ENCODE assay signal across 17 cellular contexts in genomic region chr17:43011728-43012472, GRCh38. TPM values are rescaled to one million over a fixed set of nuclear protein-coding genes. Genes with fewer than 3 reads are reported as not detected.
DNase-seq lines count a peak whose midpoint lies in the region; ATAC-seq and TF ChIP-seq lines count a peak whose summit lies in the region.
"Had no signal": no experiment of that assay in that cellular context is flagged by ENCODE, and none has a peak within 500 bp of the region (broad histone marks: within the 10 kb centered on the region; RNA-seq: fewer than 3 reads in every experiment).

No MANE protein-coding gene starts in this region.

- H3K9me3 ChIP-seq in endodermal cell (ENCODE audit: control insufficient read depth, low read length) (no peaks in the 10 kb centered on the region), mesenchymal stem cell (ENCODE audit: control insufficient read depth, low read length) (no peaks in the 10 kb centered on the region), tibial nerve (no peaks in the 10 kb centered on the region), uterus (no peaks in the 10 kb centered on the region)
- H3K9me3 ChIP-seq: thoracic aorta had no signal

- intact Hi-C loops in activated CD8-positive, alpha-beta T cell treated with anti-CD3 and anti-CD28 coated beads for 36 hours (cut with micrococcal nuclease): loop anchor here (10.0 kb wide), 1 partner anchor 203 kb away; the partner anchor contains the start of gene TMEM106A
- intact Hi-C loops in uterus (cut with DNase I; ENCODE audit: low total_unique reads): no loop called here

- TF ChIP-seq EP300 in tibial nerve (IDR thresholded peaks at IDR 0.05): peak in 1 of 2 donors; percentile 8

- H3K36me3 Mint-ChIP-seq in activated CD8-positive, alpha-beta T cell treated with anti-CD3 and anti-CD28 coated beads, Interleukin-2, amount 10 ng/mL, durations not matched to agents 7 days and 5 days (ENCODE audit: low read depth): peaks cover 46% of the 10 kb centered on the region
- H3K36me3 Mint-ChIP-seq in activated CD8-positive, alpha-beta T cell treated with anti-CD3 and anti-CD28 coated beads for 36 hours (ENCODE audit: low read depth): peaks cover 6% of the 10 kb centered on the region
- peaks cover 24% of the 10 kb centered on the region for H3K36me3 Mint-ChIP-seq in endodermal cell (ENCODE audit: low read depth)

- no peak overlapping the region for H2AK5ac ChIP-seq in mesenchymal stem cell (ENCODE audit: low read length, severe bottlenecking)

- no peak overlapping the region for H2BK15ac ChIP-seq in mesenchymal stem cell (ENCODE audit: low read depth, poor library complexity, severe bottlenecking)

- TF ChIP-seq CTCF in activated CD8-positive, alpha-beta T cell treated with anti-CD3 and anti-CD28 coated beads for 36 hours (IDR thresholded peaks at IDR 0.05): no peak
- TF ChIP-seq CTCF in endodermal cell (conservative IDR thresholded peaks at IDR 0.05) (no peak), tibial nerve (IDR thresholded peaks at IDR 0.05) (no peak), uterus (IDR thresholded peaks at IDR 0.05) (no peak)

- POLR2A ChIA-PET in activated CD8-positive, alpha-beta T cell treated with anti-CD3 and anti-CD28 coated beads, Interleukin-2, amount 10 ng/mL, durations not matched to agents 7 days and 5 days (lab: Charles Lee): interaction anchor here (0.6 to 2.2 kb wide), 5 partner anchors 12 to 900 kb away, joined by 3 to 14 read pairs (median 3); partner anchors contain the start of genes RPL27 and TMEM106A
- POLR2A ChIA-PET in activated CD8-positive, alpha-beta T cell treated with anti-CD3 and anti-CD28 coated beads for 36 hours (lab: Charles Lee): interaction anchor here (1.3 to 6.4 kb wide), 5 partner anchors 10 to 18 kb away, joined by 3 to 36 read pairs (median 10); partner anchors contain the start of genes RND2, RPL27 and VAT1

- H3K4me3 Mint-ChIP-seq in activated CD8-positive, alpha-beta T cell treated with anti-CD3 and anti-CD28 coated beads, Interleukin-2, amount 10 ng/mL, durations not matched to agents 7 days and 5 days: no peak overlapping the region
- no peak overlapping the region for H3K4me3 Mint-ChIP-seq in activated CD8-positive, alpha-beta T cell treated with anti-CD3 and anti-CD28 coated beads for 36 hours
- H3K4me3 Mint-ChIP-seq in endodermal cell: no peak overlapping the region
- H3K4me3 Mint-ChIP-seq: activated CD4-positive, alpha-beta T cell treated with anti-CD3 and anti-CD28 coated beads, Interleukin-2, amount 10 ng/mL, durations not matched to agents 24 days and 14 days; HFFc6 had no signal

- 92 to 94% methylated on average over 14 to 15 of the region's 15 CpGs for WGBS in endodermal cell (ENCODE audit: insufficient coverage in 1 of 2, insufficient read length in 1 of 2), 2 experiments
- 81% methylated on average over 15 of the region's 15 CpGs for WGBS in mesenchymal stem cell
- 51 to 56% methylated on average over 15 of the region's 15 CpGs for WGBS in tibial nerve, 2 donors

- peaks cover 23% of the 10 kb centered on the region for H3K4me1 Mint-ChIP-seq in activated CD8-positive, alpha-beta T cell treated with anti-CD3 and anti-CD28 coated beads, Interleukin-2, amount 10 ng/mL, durations not matched to agents 7 days and 5 days (ENCODE audit: low read depth)
- H3K4me1 Mint-ChIP-seq in activated CD8-positive, alpha-beta T cell treated with anti-CD3 and anti-CD28 coated beads for 36 hours (ENCODE audit: low read depth): peaks cover 8% of the 10 kb centered on the region
- H3K4me1 Mint-ChIP-seq in endodermal cell: peaks cover 21% of the 10 kb centered on the region

- ATAC-seq in activated CD8-positive, alpha-beta T cell treated with anti-CD3 and anti-CD28 coated beads, Interleukin-2, amount 10 ng/mL, durations not matched to agents 7 days and 5 days: no peak
- ATAC-seq in activated CD8-positive, alpha-beta T cell treated with anti-CD3 and anti-CD28 coated beads for 36 hours: no peak
- ATAC-seq: GM12878 had no signal

- no peak overlapping the region for H3K27ac ChIP-seq in endodermal cell (ENCODE audit: low read depth, low read length)
- no peak overlapping the region for H3K27ac ChIP-seq in mesenchymal stem cell (ENCODE audit: low read length, poor library complexity, severe bottlenecking)
- H3K27ac ChIP-seq in tibial nerve: peak overlapping the region; percentile 48 to 88 (median 68)
- H3K27ac ChIP-seq in uterus: peak overlapping the region in 1 of 2 donors; percentile 13
- H3K27ac ChIP-seq: parathyroid adenoma, thoracic aorta had no signal

- no peak overlapping the region for H3K4ac ChIP-seq in mesenchymal stem cell (ENCODE audit: low read depth in 1 of 2, low read length in 2 of 2)

- no peak overlapping the region for H3K18ac ChIP-seq in mesenchymal stem cell (ENCODE audit: low read depth in 1 of 2, low read length in 2 of 2)

- no peak overlapping the region for H2BK12ac ChIP-seq in mesenchymal stem cell (ENCODE audit: low read length in 2 of 2)

- H3K27me3 ChIP-seq in endodermal cell (ENCODE audit: control insufficient read depth, insufficient read depth, low read length, poor library complexity, severe bottlenecking): no peaks in the 10 kb centered on the region
- H3K27me3 ChIP-seq in mesenchymal stem cell (ENCODE audit: control insufficient read depth in 1 of 2, insufficient read depth in 1 of 2, low read length in 2 of 2): no peaks in the 10 kb centered on the region
- H3K27me3 ChIP-seq in tibial nerve: no peaks in the 10 kb centered on the region
- H3K27me3 ChIP-seq in uterus: no peaks in the 10 kb centered on the region

- DNase-seq in activated CD8-positive, alpha-beta T cell treated with anti-CD3 and anti-CD28 coated beads, Interleukin-2, amount 10 ng/mL, durations not matched to agents 7 days and 5 days: no peak
- no peak for DNase-seq in activated CD8-positive, alpha-beta T cell treated with anti-CD3 and anti-CD28 coated beads for 36 hours
- DNase-seq in endodermal cell: peak; percentile 43
- no peak for DNase-seq in mesenchymal stem cell
- no peak for DNase-seq in tibial nerve (ENCODE audit: low spot score in 2 of 2)
- no peak for DNase-seq in hepatic stellate cell (ENCODE audit: low spot score)
- DNase-seq in NCI-H510A (lab: John Stamatoyannopoulos, UW): no peak
- no peak for DNase-seq in uterus
- DNase-seq: activated CD4-positive, alpha-beta T cell treated with anti-CD3 and anti-CD28 coated beads, Interleukin-2, amount 10 ng/mL, durations not matched to agents 24 days and 14 days; amygdala; cortex of kidney; HFFc6; NCI-H2029 treated with DMSO at 0.1 percent for 48 hours; NCI-H69 had no signal

- no peak overlapping the region for H4K8ac ChIP-seq in mesenchymal stem cell (ENCODE audit: low read length)

- peaks cover 1% of the 10 kb centered on the region for H3K4me1 ChIP-seq in endodermal cell (ENCODE audit: control insufficient read depth, insufficient read depth, low read length)
- peaks cover 7% of the 10 kb centered on the region for H3K4me1 ChIP-seq in mesenchymal stem cell (ENCODE audit: control insufficient read depth, insufficient read depth, low read depth, low read length)
- peaks cover 0 to 94% (median 48%) of the 10 kb centered on the region in 4 donors for H3K4me1 ChIP-seq in tibial nerve
- no peaks in the 10 kb centered on the region for H3K4me1 ChIP-seq in uterus

- no peak overlapping the region for H3K4me2 ChIP-seq in mesenchymal stem cell (ENCODE audit: low read length, poor library complexity, severe bottlenecking)

- H3K36me3 ChIP-seq in endodermal cell (ENCODE audit: control insufficient read depth, insufficient read depth, low read length) (peaks cover 23% of the 10 kb centered on the region), mesenchymal stem cell (ENCODE audit: control insufficient read depth in 1 of 2, insufficient read depth in 2 of 2, low read depth in 1 of 2, low read length in 2 of 2) (peaks cover 45 to 61% of the 10 kb centered on the region in 2 experiments), tibial nerve (peaks cover 0 to 43% (median 0%) of the 10 kb centered on the region in 3 donors), uterus (no peaks in the 10 kb centered on the region)

- no peak overlapping the region for H3K9ac ChIP-seq in endodermal cell (ENCODE audit: extremely low read depth, low read length, poor library complexity, severe bottlenecking)
- peak overlapping the region; percentile 38 for H3K9ac ChIP-seq in mesenchymal stem cell (ENCODE audit: low read length)
- H3K9ac ChIP-seq: parathyroid adenoma had no signal

- H3K23ac ChIP-seq in mesenchymal stem cell (ENCODE audit: low read length in 2 of 2): no peak overlapping the region

- no peak overlapping the region for H3K4me3 ChIP-seq in endodermal cell (ENCODE audit: low read length)
- H3K4me3 ChIP-seq in mesenchymal stem cell (ENCODE audit: insufficient read depth in 1 of 2, low read depth in 1 of 2, low read length in 2 of 2): peak overlapping the region in 1 of 2 experiments; percentile 4
- no peak overlapping the region for H3K4me3 ChIP-seq in tibial nerve
- no peak overlapping the region for H3K4me3 ChIP-seq in uterus
- H3K4me3 ChIP-seq: GM12878, thoracic aorta had no signal

- no peak overlapping the region for H2BK120ac ChIP-seq in mesenchymal stem cell (ENCODE audit: low read depth, low read length)

- no peaks in the 10 kb centered on the region for H3K27me3 Mint-ChIP-seq in activated CD8-positive, alpha-beta T cell treated with anti-CD3 and anti-CD28 coated beads, Interleukin-2, amount 10 ng/mL, durations not matched to agents 7 days and 5 days (ENCODE audit: low read depth)
- H3K27me3 Mint-ChIP-seq in activated CD8-positive, alpha-beta T cell treated with anti-CD3 and anti-CD28 coated beads for 36 hours: no peaks in the 10 kb centered on the region
- no peaks in the 10 kb centered on the region for H3K27me3 Mint-ChIP-seq in endodermal cell (ENCODE audit: insufficient read depth)
- H3K27me3 Mint-ChIP-seq: activated CD4-positive, alpha-beta T cell treated with anti-CD3 and anti-CD28 coated beads, Interleukin-2, amount 10 ng/mL, durations not matched to agents 24 days and 14 days had no signal

- CTCF ChIA-PET in activated CD8-positive, alpha-beta T cell treated with anti-CD3 and anti-CD28 coated beads, Interleukin-2, amount 10 ng/mL, durations not matched to agents 7 days and 5 days (lab: Charles Lee): no interaction called here
- CTCF ChIA-PET in activated CD8-positive, alpha-beta T cell treated with anti-CD3 and anti-CD28 coated beads for 36 hours (lab: Charles Lee): interaction anchor here (1.1 to 2.7 kb wide), 3 partner anchors 10 to 14 kb away, joined by 3 to 14 read pairs (median 6); partner anchors contain the start of gene RPL27

- peak overlapping the region; percentile 22 for H3K27ac Mint-ChIP-seq in activated CD8-positive, alpha-beta T cell treated with anti-CD3 and anti-CD28 coated beads, Interleukin-2, amount 10 ng/mL, durations not matched to agents 7 days and 5 days
- no peak overlapping the region for H3K27ac Mint-ChIP-seq in activated CD8-positive, alpha-beta T cell treated with anti-CD3 and anti-CD28 coated beads for 36 hours
- no peak overlapping the region for H3K27ac Mint-ChIP-seq in endodermal cell
- H3K27ac Mint-ChIP-seq: activated CD4-positive, alpha-beta T cell treated with anti-CD3 and anti-CD28 coated beads, Interleukin-2, amount 10 ng/mL, durations not matched to agents 24 days and 14 days; HFFc6 had no signal

- no peak overlapping the region for H2AFZ ChIP-seq in mesenchymal stem cell (ENCODE audit: low read depth, low read length)
- H2AFZ ChIP-seq: parathyroid adenoma had no signal

- H3K79me1 ChIP-seq in mesenchymal stem cell (replicated peaks; ENCODE audit: low read length, poor library complexity, severe bottlenecking): peaks cover 22% of the 10 kb centered on the region

- H3K14ac ChIP-seq in mesenchymal stem cell (ENCODE audit: low read length in 2 of 2): peak overlapping the region in 1 of 2 experiments; percentile 64

- no peaks in the 10 kb centered on the region for H3K9me3 Mint-ChIP-seq in activated CD8-positive, alpha-beta T cell treated with anti-CD3 and anti-CD28 coated beads, Interleukin-2, amount 10 ng/mL, durations not matched to agents 7 days and 5 days (ENCODE audit: insufficient read depth)
- H3K9me3 Mint-ChIP-seq in activated CD8-positive, alpha-beta T cell treated with anti-CD3 and anti-CD28 coated beads for 36 hours: no peaks in the 10 kb centered on the region
- no peaks in the 10 kb centered on the region for H3K9me3 Mint-ChIP-seq in endodermal cell
- H3K9me3 Mint-ChIP-seq: activated CD4-positive, alpha-beta T cell treated with anti-CD3 and anti-CD28 coated beads, Interleukin-2, amount 10 ng/mL, durations not matched to agents 24 days and 14 days; HFFc6 had no signal

- no peak overlapping the region for H4K91ac ChIP-seq in mesenchymal stem cell (ENCODE audit: low read length)

- TF ChIP-seq POLR2A in tibial nerve (IDR thresholded peaks at IDR 0.05): no peak
- TF ChIP-seq POLR2A in uterus (IDR thresholded peaks at IDR 0.05): no peak

- no peak overlapping the region for H2BK5ac ChIP-seq in mesenchymal stem cell (ENCODE audit: low read depth, low read length, poor library complexity, severe bottlenecking)

RNA-seq across cellular contexts. Expression of gene IFI35, which starts 5.3 kb away (rescaled TPM):
- 100 to 1,000 TPM; 107 to 110 TPM for total RNA-seq in activated CD8-positive, alpha-beta T cell treated with anti-CD3 and anti-CD28 coated beads, Interleukin-2, amount 10 ng/mL, durations not matched to agents 7 days and 5 days
- 10 to 100 TPM; 33.4 to 35.8 TPM for total RNA-seq in activated CD8-positive, alpha-beta T cell treated with anti-CD3 and anti-CD28 coated beads for 36 hours
- 1 to 10 TPM; 3.0 to 5.1 TPM for total RNA-seq in endodermal cell
- polyA plus RNA-seq in endodermal cell (2013, experiment 1 of 2): 1.8 TPM
- 1.2 TPM for polyA plus RNA-seq in endodermal cell (2013, experiment 2 of 2)
- polyA plus RNA-seq in mesenchymal stem cell (2013, experiment 1 of 2): 27.4 TPM
- polyA plus RNA-seq in mesenchymal stem cell (2013, experiment 2 of 2): 24.5 TPM
- total RNA-seq in tibial nerve: 10 to 100 TPM; 36.1 to 59.0 (median 37.9) TPM
- total RNA-seq in uterus: 10 to 100 TPM in 2 of 4 donors, 1 to 10 TPM in 2; 5.9 to 31.4 (median 10.0) TPM

RNA-seq across cellular contexts. Expression of gene VAT1, which starts 10.3 kb away (rescaled TPM):
- total RNA-seq in activated CD8-positive, alpha-beta T cell treated with anti-CD3 and anti-CD28 coated beads, Interleukin-2, amount 10 ng/mL, durations not matched to agents 7 days and 5 days: 10 to 100 TPM; 14.6 to 19.2 TPM
- 10 to 100 TPM; 35.9 to 39.4 TPM for total RNA-seq in activated CD8-positive, alpha-beta T cell treated with anti-CD3 and anti-CD28 coated beads for 36 hours
- total RNA-seq in endodermal cell: 100 to 1,000 TPM; 306 to 402 TPM
- polyA plus RNA-seq in endodermal cell (2013, experiment 1 of 2): 281 TPM
- 251 TPM for polyA plus RNA-seq in endodermal cell (2013, experiment 2 of 2)
- polyA plus RNA-seq in mesenchymal stem cell (2013, experiment 1 of 2): 775 TPM
- 762 TPM for polyA plus RNA-seq in mesenchymal stem cell (2013, experiment 2 of 2)
- total RNA-seq in tibial nerve: 100 to 1,000 TPM; 203 to 246 (median 228) TPM
- total RNA-seq in uterus: 100 to 1,000 TPM in 3 of 4 donors, 10 to 100 TPM in 1; 59.5 to 187 (median 152) TPM

RNA-seq across cellular contexts. Expression of gene RND2, which starts 13.1 kb away (rescaled TPM):
- total RNA-seq in activated CD8-positive, alpha-beta T cell treated with anti-CD3 and anti-CD28 coated beads, Interleukin-2, amount 10 ng/mL, durations not matched to agents 7 days and 5 days: not detected
- total RNA-seq in activated CD8-positive, alpha-beta T cell treated with anti-CD3 and anti-CD28 coated beads for 36 hours: not detected
- total RNA-seq in endodermal cell: 10 to 100 TPM; 36.1 to 55.5 TPM
- 85.1 TPM for polyA plus RNA-seq in endodermal cell (2013, experiment 1 of 2)
- polyA plus RNA-seq in endodermal cell (2013, experiment 2 of 2): 79.7 TPM
- 1.1 TPM for polyA plus RNA-seq in mesenchymal stem cell (2013, experiment 1 of 2)
- polyA plus RNA-seq in mesenchymal stem cell (2013, experiment 2 of 2): 1.2 TPM
- 1 to 10 TPM in 3 of 4 donors, under 1 TPM in 1; 0.59 to 2.6 (median 1.9) TPM for total RNA-seq in tibial nerve
- 10 to 100 TPM in 1 of 4 donors, 1 to 10 TPM in 2, under 1 TPM in 1; 0.88 to 14.0 (median 3.5) TPM for total RNA-seq in uterus
- total RNA-seq: GM12878 had no signal

RNA-seq across cellular contexts. Expression of gene RPL27, which starts 13.7 kb away (rescaled TPM):
- total RNA-seq in activated CD8-positive, alpha-beta T cell treated with anti-CD3 and anti-CD28 coated beads, Interleukin-2, amount 10 ng/mL, durations not matched to agents 7 days and 5 days: 100 to 1,000 TPM; 949 to 980 TPM
- total RNA-seq in activated CD8-positive, alpha-beta T cell treated with anti-CD3 and anti-CD28 coated beads for 36 hours: 1,000 to 10,000 TPM; 1,640 to 1,647 TPM
- total RNA-seq in endodermal cell (1,000 to 10,000 TPM; 1,077 to 1,196 TPM), tibial nerve (1,000 to 10,000 TPM in 1 of 4 donors, 100 to 1,000 TPM in 3; 500 to 1,072 (median 818) TPM), uterus (1,000 to 10,000 TPM in 3 of 4 donors, 100 to 1,000 TPM in 1; 635 to 7,543 (median 1,847) TPM)
- 1,840 TPM for polyA plus RNA-seq in endodermal cell (2013, experiment 1 of 2)
- 1,865 TPM for polyA plus RNA-seq in endodermal cell (2013, experiment 2 of 2)
- polyA plus RNA-seq in mesenchymal stem cell (2013, experiment 1 of 2): 5,075 TPM
- 4,888 TPM for polyA plus RNA-seq in mesenchymal stem cell (2013, experiment 2 of 2)

RNA-seq across cellular contexts. Expression of gene RUNDC1, which starts 31.5 kb away (rescaled TPM):
- total RNA-seq in activated CD8-positive, alpha-beta T cell treated with anti-CD3 and anti-CD28 coated beads, Interleukin-2, amount 10 ng/mL, durations not matched to agents 7 days and 5 days: 10 to 100 TPM; 16.2 to 16.8 TPM
- 10 to 100 TPM; 16.1 to 17.0 TPM for total RNA-seq in activated CD8-positive, alpha-beta T cell treated with anti-CD3 and anti-CD28 coated beads for 36 hours
- total RNA-seq in endodermal cell (10 to 100 TPM; 17.7 to 18.5 TPM), tibial nerve (10 to 100 TPM; 10.7 to 15.6 (median 12.9) TPM), uterus (10 to 100 TPM; 10.8 to 18.3 (median 13.1) TPM)
- 13.4 TPM for polyA plus RNA-seq in endodermal cell (2013, experiment 1 of 2)
- polyA plus RNA-seq in endodermal cell (2013, experiment 2 of 2): 11.3 TPM
- polyA plus RNA-seq in mesenchymal stem cell (2013, experiment 1 of 2): 6.8 TPM
- polyA plus RNA-seq in mesenchymal stem cell (2013, experiment 2 of 2): 7.1 TPM

Comparison
In these comparisons a context has a peak if more than half of its experiments do, and no peak if none do; other contexts are left out.
1. H3K27ac ChIP-seq: peak in tibial nerve (4 of 4); none in endodermal cell (single experiment) and mesenchymal stem cell (single experiment).